ENCODE assay signal across 19 cellular contexts in genomic region chr2:44286884-44287638, GRCh38. TPM values are rescaled to one million over a fixed set of nuclear protein-coding genes. Genes with fewer than 3 reads are reported as not detected.
DNase-seq lines count a peak whose midpoint lies in the region; ATAC-seq, FAIRE-seq and TF ChIP-seq lines count a peak whose summit lies in the region.
"Had no signal": no experiment of that assay in that cellular context is flagged by ENCODE, and none has a peak within 500 bp of the region (broad histone marks: within the 10 kb centered on the region; RNA-seq: fewer than 3 reads in every experiment).

No MANE protein-coding gene starts in this region.

- no peak overlapping the region for H2BK120ac ChIP-seq in IMR-90 (ENCODE audit: low read depth, low read length)

- no peak overlapping the region for H2AK9ac ChIP-seq in IMR-90 (replicated peaks; ENCODE audit: low read depth, low read length, poor library complexity)

- dilution Hi-C loops in IMR-90 (cut with HindIII; ENCODE audit: low sequenced_read_pairs, unreplicated experiment), result no loop called here

- no peak for TF ChIP-seq POLR2A in IMR-90 (IDR thresholded peaks at IDR 0.05; ENCODE audit: low read depth, low read length)
- peak; percentile 16 for TF ChIP-seq POLR2A in right lobe of liver (IDR thresholded peaks at IDR 0.05)
- TF ChIP-seq POLR2A in heart left ventricle (IDR thresholded peaks at IDR 0.05), result no peak

- no peak overlapping the region for H4K91ac ChIP-seq in IMR-90 (ENCODE audit: insufficient read depth, low read depth, low read length)

- no peak overlapping the region for H3K4me3 ChIP-seq in IMR-90 (ENCODE audit: insufficient read depth, low read depth, low read length)
- no peak overlapping the region for H3K4me3 ChIP-seq in epithelial cell of proximal tubule (ENCODE audit: low read depth, low read length)
- no peak overlapping the region for H3K4me3 ChIP-seq in right lobe of liver
- no peak overlapping the region for H3K4me3 ChIP-seq in small intestine (ENCODE audit: low read depth in 1 of 2, low read length in 2 of 2)
- no peak overlapping the region for H3K4me3 ChIP-seq in heart left ventricle
- no peak overlapping the region for H3K4me3 ChIP-seq in H7 (ENCODE audit: insufficient read depth, low read depth, low read length)
- H3K4me3 ChIP-seq: HAP-1, SK-N-MC had no signal

- H3K14ac ChIP-seq in IMR-90 (replicated peaks; ENCODE audit: low read depth, low read length), result no peak overlapping the region

- no peak overlapping the region for H3K9ac ChIP-seq in IMR-90 (ENCODE audit: low read depth, low read length)

- ATAC-seq in IMR-90 (ENCODE audit: low read depth), result no peak
- peak; percentile 74 to 81 (median 76) for ATAC-seq in right lobe of liver
- ATAC-seq in heart left ventricle, result no peak
- ATAC-seq: CD8-positive, alpha-beta T cell had no signal

- no peak overlapping the region for H2AK5ac ChIP-seq in IMR-90 (ENCODE audit: low read depth, low read length)

- no peak overlapping the region for H3K23ac ChIP-seq in IMR-90 (ENCODE audit: low read depth, low read length)

- H3K4me2 ChIP-seq in IMR-90 (ENCODE audit: low read depth, low read length), result no peak overlapping the region

- TF ChIP-seq RAD21 in IMR-90 (IDR thresholded peaks at IDR 0.05; ENCODE audit: low read length), result no peak

- no peaks in the 10 kb centered on the region for H3K79me1 ChIP-seq in IMR-90 (ENCODE audit: low read depth in 1 of 2, low read length in 2 of 2)

- DNase-seq in IMR-90, result no peak
- DNase-seq in epithelial cell of proximal tubule (ENCODE audit: low read depth), result peak; percentile 44
- DNase-seq in right lobe of liver, result no peak
- DNase-seq in small intestine, result peak; percentile 36
- no peak for DNase-seq in activated CD4-positive, alpha-beta T cell treated with anti-CD3 and anti-CD28 coated beads for 4 hours
- no peak for DNase-seq in heart left ventricle
- DNase-seq in H7, result no peak
- DNase-seq in GM19239 (ENCODE audit: insufficient read length, low spot score), result no peak
- DNase-seq: CD8-positive, alpha-beta T cell; KBM-7; NCI-H1436; NCI-H2029; NCI-H2171 treated with DMSO at 0.1 percent for 48 hours; NCI-H510A; NCI-H82; Right ventricle myocardium superior had no signal

- H3K27me3 ChIP-seq in IMR-90 (ENCODE audit: control insufficient read depth, insufficient read depth, low read length), result peaks cover 29% of the 10 kb centered on the region
- H3K27me3 ChIP-seq in right lobe of liver, result no peaks in the 10 kb centered on the region
- H3K27me3 ChIP-seq in small intestine (ENCODE audit: control insufficient read depth in 2 of 2, insufficient read depth in 2 of 2, low read length in 2 of 2), result no peaks in the 10 kb centered on the region
- H3K27me3 ChIP-seq in heart left ventricle, result no peaks in the 10 kb centered on the region
- H3K27me3 ChIP-seq in H7 (ENCODE audit: control insufficient read depth, insufficient read depth, low read length), result no peaks in the 10 kb centered on the region

- CTCF ChIA-PET in IMR-90 (lab: Yijun Ruan, JAX), result no interaction called here

- H2AFZ ChIP-seq in IMR-90 (replicated peaks; ENCODE audit: low read length, poor library complexity), result no peak overlapping the region

- H2BK20ac ChIP-seq in IMR-90 (ENCODE audit: low read depth, low read length), result no peak overlapping the region

- BruUV-seq in IMR-90 (replicated peaks; lab: Mats Ljungman, UMichigan), result no TSS peak

- H4K8ac ChIP-seq in IMR-90 (ENCODE audit: low read depth in 2 of 2, low read length in 2 of 2), result no peak overlapping the region

- peaks cover 7% of the 10 kb centered on the region for H3K4me1 ChIP-seq in IMR-90 (ENCODE audit: control insufficient read depth, insufficient read depth, low read length)
- peaks cover 0 to 40% (median 17%) of the 10 kb centered on the region in 4 donors for H3K4me1 ChIP-seq in right lobe of liver
- peaks cover 0 to 2% of the 10 kb centered on the region in 2 donors for H3K4me1 ChIP-seq in small intestine (ENCODE audit: control insufficient read depth in 2 of 2, insufficient read depth in 1 of 2, low read depth in 1 of 2, low read length in 1 of 2)
- H3K4me1 ChIP-seq in heart left ventricle, result peaks cover 0 to 8% (median 0%) of the 10 kb centered on the region in 12 donors

- intact Hi-C loops in IMR-90 (cut with micrococcal nuclease) (no loop called here), right lobe of liver (cut with DNase I) (no loop called here), heart left ventricle (cut with DNase I) (no loop called here)

- no peak for FAIRE-seq in small intestine (lab: Jason Lieb, UNC)
- no peak for FAIRE-seq in GM19239 (lab: Jason Lieb, UNC)

- no peak overlapping the region for H4K5ac ChIP-seq in IMR-90 (ENCODE audit: low read depth, low read length)

- no peaks in the 10 kb centered on the region for H3K9me3 ChIP-seq in IMR-90 (ENCODE audit: control insufficient read depth, insufficient read depth, low read length)
- H3K9me3 ChIP-seq in right lobe of liver, result no peaks in the 10 kb centered on the region
- no peaks in the 10 kb centered on the region for H3K9me3 ChIP-seq in small intestine (ENCODE audit: control insufficient read depth, low read depth)
- H3K9me3 ChIP-seq in heart left ventricle, result no peaks in the 10 kb centered on the region
- H3K9me3 ChIP-seq: HAP-1 had no signal

- no peak overlapping the region for H3K18ac ChIP-seq in IMR-90 (ENCODE audit: low read depth, low read length)

- H3K56ac ChIP-seq in IMR-90 (ENCODE audit: extremely low read depth, insufficient read depth, low read length), result no peak overlapping the region

- 51% methylated on average over 3 of the region's 6 CpGs; no CpG with 5 or more reads in 1 of the 2 experiments for WGBS in IMR-90 (ENCODE audit: extremely low coverage in 2 of 2, insufficient read length in 1 of 2), 2 experiments
- 32% methylated on average over 6 of the region's 6 CpGs for WGBS in right lobe of liver (ENCODE audit: insufficient coverage, low coverage, low lambda C conversion rate, missing lambda C conversion rate)
- WGBS in small intestine, 3 donors, result 65 to 71% (median 65%) methylated on average over 6 of the region's 6 CpGs
- WGBS in heart left ventricle, 4 donors, result 79 to 83% (median 80%) methylated on average over 6 of the region's 6 CpGs

- no peak overlapping the region for H3K4ac ChIP-seq in IMR-90 (ENCODE audit: low read depth, low read length)

- TF ChIP-seq CTCF in IMR-90 (conservative IDR thresholded peaks at IDR 0.05; ENCODE audit: low read depth, low read length) (no peak), epithelial cell of proximal tubule (conservative IDR thresholded peaks at IDR 0.05; ENCODE audit: low read depth, low read length) (no peak), right lobe of liver (IDR thresholded peaks at IDR 0.05) (no peak), heart left ventricle (IDR thresholded peaks at IDR 0.05) (no peak)

- H2BK5ac ChIP-seq in IMR-90 (ENCODE audit: low read depth, low read length, poor library complexity, severe bottlenecking), result no peak overlapping the region

- 0 out of 2 replicates have a peak, but pooled peaks cover 3% of the 10 kb centered on the region for H3K9me1 ChIP-seq in IMR-90 (ENCODE audit: insufficient read depth, low read length)

- H4K20me1 ChIP-seq in IMR-90 (ENCODE audit: insufficient read depth, low read length), result peaks cover 4% of the 10 kb centered on the region; the same call in 1 of the 2 replicates

- H2BK15ac ChIP-seq in IMR-90 (ENCODE audit: low read depth, low read length), result no peak overlapping the region

- in situ Hi-C loops in IMR-90 (cut with MboI; ENCODE audit: low sequenced_read_pairs), result loop anchor here (25.0 kb wide), 1 partner anchor 200 kb away; no protein-coding TSS in a partner anchor

- POLR2A ChIA-PET in IMR-90 (lab: Charles Lee; ENCODE audit: unreplicated experiment), result no interaction called here

- H3K36me3 ChIP-seq in IMR-90 (ENCODE audit: control insufficient read depth, insufficient read depth, low read length) (no peaks in the 10 kb centered on the region), right lobe of liver (no peaks in the 10 kb centered on the region), small intestine (ENCODE audit: control insufficient read depth in 2 of 2, insufficient read depth in 2 of 2, low read length in 2 of 2) (peaks cover 2 to 12% of the 10 kb centered on the region in 2 donors), heart left ventricle (no peaks in the 10 kb centered on the region), H7 (replicated peaks; ENCODE audit: control insufficient read depth, insufficient read depth, low read length) (no peaks in the 10 kb centered on the region)
- H3K36me3 ChIP-seq: HAP-1 had no signal

- no peak overlapping the region for H3K27ac ChIP-seq in IMR-90 (ENCODE audit: insufficient read depth, low read length)
- H3K27ac ChIP-seq in right lobe of liver, result peak overlapping the region; percentile 2 to 90 (median 65)
- H3K27ac ChIP-seq in small intestine (ENCODE audit: low read depth in 1 of 2, low read length in 1 of 2), result no peak overlapping the region
- H3K27ac ChIP-seq in heart left ventricle, result no peak overlapping the region
- H3K27ac ChIP-seq: SK-N-MC had no signal

TF ChIP-seq in IMR-90, 13 proteins besides CTCF, POLR2A, EP300 and RAD21:
- TF ChIP-seq CEBPB (IDR thresholded peaks at IDR 0.05; ENCODE audit: low read depth, low read length) (peak; percentile 22; the same call in 1 of the 2 replicates), ELK1 (IDR thresholded peaks at IDR 0.05; ENCODE audit: borderline replicate concordance, low read depth, low read length) (no peak)

RNA-seq across cellular contexts. Expression of gene SLC3A1, which starts 11.8 kb away (rescaled TPM):
- total RNA-seq in IMR-90 (2012; rRNA removed), result not detected in 2 replicates
- not detected in 2 replicates for polyA plus RNA-seq in IMR-90 (2012; rRNA removed)
- polyA plus RNA-seq in IMR-90 (2012; cell fraction: cytosol; rRNA removed), result not detected in 2 replicates
- not detected in 2 replicates for polyA plus RNA-seq in IMR-90 (2012; cell fraction: nucleus; rRNA removed; ENCODE audit: low replicate concordance)
- total RNA-seq in epithelial cell of proximal tubule, result 0.06 TPM in 1 of 2 replicates, not detected in the other
- total RNA-seq in right lobe of liver, result 10 to 100 TPM in 3 of 6 experiments, 1 to 10 TPM in 2, under 1 TPM in 1; 0.89 to 58.2 (median 15.3) TPM
- 10 to 100 TPM; 22.6 to 74.9 (median 72.7) TPM for polyA plus RNA-seq in small intestine
- under 1 TPM in 3 of 9 donors, not detected in 6; 0.12 to 0.34 (median 0.27) TPM for total RNA-seq in heart left ventricle
- under 1 TPM; 0.04 to 0.06 TPM for polyA plus RNA-seq in heart left ventricle
- 0.04 TPM in 1 of 2 replicates, not detected in the other for total RNA-seq in H7 (2014; rRNA removed; shearing (Covaris generic))
- total RNA-seq: Right ventricle myocardium superior had no signal
- polyA plus RNA-seq: BJ had no signal

Comparison
In these comparisons a context has a peak if more than half of its experiments do, and no peak if none do; other contexts are left out.
1. ATAC-seq: peak in right lobe of liver (4 of 4); none in IMR-90 (single experiment) and heart left ventricle (0 of 4).
2. DNase-seq: peak in epithelial cell of proximal tubule (single experiment) and small intestine (single experiment); none in IMR-90 (single experiment), right lobe of liver (0 of 3), activated CD4-positive, alpha-beta T cell treated with anti-CD3 and anti-CD28 coated beads for 4 hours (0 of 2), heart left ventricle (0 of 5), H7 (single experiment) and GM19239 (single experiment).
3. H3K27ac ChIP-seq: peak in right lobe of liver (3 of 3); none in IMR-90 (single experiment), small intestine (0 of 2) and heart left ventricle (0 of 12).